Comparison of ENCODE assay signal across 1 cellular context in genomic region chr4:17550549-17550948, GRCh38.
A peak's percentile ranks its signal among the peaks of the same experiment; 100 is the strongest.
TF ChIP-seq lines count a peak whose summit lies in the region.

No MANE protein-coding gene starts in this region.

TF ChIP-seq in HepG2, 621 proteins besides CTCF, POLR2A, EP300 and RAD21:
- no peak for TF ChIP-seq HNRNPL (IDR thresholded peaks at IDR 0.05; ENCODE audit: low read depth, low read length)
- TF ChIP-seq SOX5 (CRISPR knock-in tag; IDR thresholded peaks at IDR 0.05; ENCODE audit: borderline replicate concordance) = no peak
- peak in 1 of 2 experiments; percentile 68; a peak in 2 of 4 replicates for TF ChIP-seq MAFK (conservative IDR thresholded peaks at IDR 0.05 in 1 of 2, IDR thresholded peaks at IDR 0.05 in 1 of 2; ENCODE audit: low read length in 2 of 2)
- TF ChIP-seq MAFF (IDR thresholded peaks at IDR 0.05; ENCODE audit: low read depth, low read length) = peak; percentile 37; the same call in 1 of the 2 replicates
- no peak for TF ChIP-seq RBM39 (IDR thresholded peaks at IDR 0.05; ENCODE audit: low read depth, low read length, poor library complexity, severe bottlenecking)
TF ChIP-seq in HepG2: peak in this region for 2.
